Comparison of ENCODE assay signal across 1 cellular context in the genomic region with DNA sequence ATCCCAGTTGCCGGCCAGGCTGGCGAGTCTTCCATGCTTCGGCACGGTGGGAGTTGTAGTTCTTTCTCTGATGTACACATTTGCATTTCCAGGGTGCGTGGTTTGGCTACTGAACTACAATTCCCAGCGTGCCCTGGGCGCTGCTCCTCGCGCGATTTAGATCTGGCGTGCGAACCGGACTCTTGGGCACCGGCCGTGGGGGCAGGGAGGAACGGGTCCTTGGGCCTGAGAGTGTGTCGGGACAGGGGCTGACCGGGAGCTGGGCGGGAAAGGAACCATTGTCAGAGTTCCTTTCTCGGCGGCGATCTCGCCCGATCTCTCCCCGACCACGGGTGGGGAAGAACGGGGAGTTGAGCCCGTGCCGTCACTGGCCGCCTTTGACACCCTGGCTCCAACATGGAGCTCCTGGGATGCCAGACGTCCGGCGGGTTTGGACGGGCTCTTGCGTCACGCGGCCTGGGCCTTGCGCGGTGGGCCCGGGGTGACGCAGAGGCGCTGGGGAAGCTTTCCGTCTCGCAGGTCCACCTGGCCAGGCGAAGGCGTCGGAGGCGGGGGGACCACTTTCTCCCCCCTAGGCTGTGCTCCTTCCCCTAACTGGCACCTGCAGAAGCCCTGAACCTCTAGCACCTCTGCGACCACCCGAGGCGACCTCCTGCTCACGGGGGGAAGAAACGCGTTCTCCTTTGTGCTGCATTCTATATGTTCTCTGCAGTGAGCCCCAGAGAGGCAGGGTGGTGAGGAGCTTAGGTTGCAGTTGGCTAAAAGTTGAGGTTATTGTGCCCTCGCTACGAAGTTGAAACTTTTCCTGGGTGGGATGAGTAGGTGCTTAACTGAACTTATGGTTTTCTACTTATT.
A peak's percentile ranks its signal among the peaks of the same experiment; 100 is the strongest.
TF ChIP-seq lines count a peak whose summit lies in the region.

No MANE protein-coding gene starts in this region.

TF ChIP-seq in liver, 16 proteins besides CTCF, POLR2A, EP300 and RAD21 (continued from another document):
- TF ChIP-seq, protein P1, sequence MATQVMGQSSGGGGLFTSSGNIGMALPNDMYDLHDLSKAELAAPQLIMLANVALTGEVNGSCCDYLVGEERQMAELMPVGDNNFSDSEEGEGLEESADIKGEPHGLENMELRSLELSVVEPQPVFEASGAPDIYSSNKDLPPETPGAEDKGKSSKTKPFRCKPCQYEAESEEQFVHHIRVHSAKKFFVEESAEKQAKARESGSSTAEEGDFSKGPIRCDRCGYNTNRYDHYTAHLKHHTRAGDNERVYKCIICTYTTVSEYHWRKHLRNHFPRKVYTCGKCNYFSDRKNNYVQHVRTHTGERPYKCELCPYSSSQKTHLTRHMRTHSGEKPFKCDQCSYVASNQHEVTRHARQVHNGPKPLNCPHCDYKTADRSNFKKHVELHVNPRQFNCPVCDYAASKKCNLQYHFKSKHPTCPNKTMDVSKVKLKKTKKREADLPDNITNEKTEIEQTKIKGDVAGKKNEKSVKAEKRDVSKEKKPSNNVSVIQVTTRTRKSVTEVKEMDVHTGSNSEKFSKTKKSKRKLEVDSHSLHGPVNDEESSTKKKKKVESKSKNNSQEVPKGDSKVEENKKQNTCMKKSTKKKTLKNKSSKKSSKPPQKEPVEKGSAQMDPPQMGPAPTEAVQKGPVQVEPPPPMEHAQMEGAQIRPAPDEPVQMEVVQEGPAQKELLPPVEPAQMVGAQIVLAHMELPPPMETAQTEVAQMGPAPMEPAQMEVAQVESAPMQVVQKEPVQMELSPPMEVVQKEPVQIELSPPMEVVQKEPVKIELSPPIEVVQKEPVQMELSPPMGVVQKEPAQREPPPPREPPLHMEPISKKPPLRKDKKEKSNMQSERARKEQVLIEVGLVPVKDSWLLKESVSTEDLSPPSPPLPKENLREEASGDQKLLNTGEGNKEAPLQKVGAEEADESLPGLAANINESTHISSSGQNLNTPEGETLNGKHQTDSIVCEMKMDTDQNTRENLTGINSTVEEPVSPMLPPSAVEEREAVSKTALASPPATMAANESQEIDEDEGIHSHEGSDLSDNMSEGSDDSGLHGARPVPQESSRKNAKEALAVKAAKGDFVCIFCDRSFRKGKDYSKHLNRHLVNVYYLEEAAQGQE (IDR thresholded peaks at IDR 0.05) = no peak
- TF ChIP-seq SP1 (IDR thresholded peaks at IDR 0.05) (peak; percentile 5), FOXA1 (IDR thresholded peaks at IDR 0.05) (no peak), RXRA (IDR thresholded peaks at IDR 0.05) (peak; percentile 7 to 41), TAF1 (conservative IDR thresholded peaks at IDR 0.05) (no peak), GABPA (IDR thresholded peaks at IDR 0.05 in 1 of 2, conservative IDR thresholded peaks at IDR 0.05 in 1 of 2) (no peak), YY1 (IDR thresholded peaks at IDR 0.05) (peak; percentile 96), HNF4A (conservative IDR thresholded peaks at IDR 0.05) (peak; percentile 40 to 56), EGR1 (IDR thresholded peaks at IDR 0.05; ENCODE audit: low read depth in 2 of 2) (no peak), NR2F2 (IDR thresholded peaks at IDR 0.05) (peak; percentile 58)
- TF ChIP-seq, protein P2, sequence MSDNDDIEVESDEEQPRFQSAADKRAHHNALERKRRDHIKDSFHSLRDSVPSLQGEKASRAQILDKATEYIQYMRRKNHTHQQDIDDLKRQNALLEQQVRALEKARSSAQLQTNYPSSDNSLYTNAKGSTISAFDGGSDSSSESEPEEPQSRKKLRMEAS (IDR thresholded peaks at IDR 0.05) = peak; percentile 76
- TF ChIP-seq, protein P3, sequence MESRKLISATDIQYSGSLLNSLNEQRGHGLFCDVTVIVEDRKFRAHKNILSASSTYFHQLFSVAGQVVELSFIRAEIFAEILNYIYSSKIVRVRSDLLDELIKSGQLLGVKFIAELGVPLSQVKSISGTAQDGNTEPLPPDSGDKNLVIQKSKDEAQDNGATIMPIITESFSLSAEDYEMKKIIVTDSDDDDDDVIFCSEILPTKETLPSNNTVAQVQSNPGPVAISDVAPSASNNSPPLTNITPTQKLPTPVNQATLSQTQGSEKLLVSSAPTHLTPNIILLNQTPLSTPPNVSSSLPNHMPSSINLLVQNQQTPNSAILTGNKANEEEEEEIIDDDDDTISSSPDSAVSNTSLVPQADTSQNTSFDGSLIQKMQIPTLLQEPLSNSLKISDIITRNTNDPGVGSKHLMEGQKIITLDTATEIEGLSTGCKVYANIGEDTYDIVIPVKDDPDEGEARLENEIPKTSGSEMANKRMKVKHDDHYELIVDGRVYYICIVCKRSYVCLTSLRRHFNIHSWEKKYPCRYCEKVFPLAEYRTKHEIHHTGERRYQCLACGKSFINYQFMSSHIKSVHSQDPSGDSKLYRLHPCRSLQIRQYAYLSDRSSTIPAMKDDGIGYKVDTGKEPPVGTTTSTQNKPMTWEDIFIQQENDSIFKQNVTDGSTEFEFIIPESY (IDR thresholded peaks at IDR 0.05) = peak; percentile 99
